In genomic region chr1:84019217-84019616, GRCh38 we compare ENCODE assay signal across 24 cellular contexts. TPM values are rescaled to one million over a fixed set of nuclear protein-coding genes. Genes with fewer than 3 reads are reported as not detected.
"Had no signal": no experiment of that assay in that cellular context is flagged by ENCODE, and none has a peak within 500 bp of the region (broad histone marks: within the 10 kb centered on the region; RNA-seq: fewer than 3 reads in every experiment).

No MANE protein-coding gene starts in this region.

- H3K4me1 ChIP-seq: heart right ventricle, lower lobe of right lung, thyroid gland had no signal

- H3K27ac ChIP-seq: esophagus squamous epithelium, heart right ventricle, lower lobe of right lung, ovary, right atrium auricular region, sigmoid colon, stomach, thyroid gland had no signal

- H3K27me3 Mint-ChIP-seq: effector memory CD8-positive, alpha-beta T cell had no signal

- H3K9me3 ChIP-seq: esophagus squamous epithelium, heart right ventricle, lower lobe of right lung, ovary, right atrium auricular region, sigmoid colon, stomach, thyroid gland had no signal

- H3K36me3 Mint-ChIP-seq: stimulated activated effector memory CD8-positive, alpha-beta T cell treated with anti-CD3 and anti-CD28 coated beads, Interleukin-12 subunit alpha, Interleukin-12 subunit beta, amount 100 ng/mL, for 72 hours had no signal

- H3K4me3 Mint-ChIP-seq: effector memory CD8-positive, alpha-beta T cell; naive thymus-derived CD8-positive, alpha-beta T cell; stimulated activated effector memory CD8-positive, alpha-beta T cell treated with anti-CD3 and anti-CD28 coated beads, Interleukin-12 subunit alpha, Interleukin-12 subunit beta, amount 100 ng/mL, for 72 hours had no signal

- DNase-seq: cortex of kidney; effector memory CD8-positive, alpha-beta T cell; erythroblast; esophagus squamous epithelium; foreskin melanocyte; glutamatergic neuron; heart right ventricle; hippocampal formation; left cardiac atrium; left ventricle myocardium superior; lower lobe of right lung; naive thymus-derived CD8-positive, alpha-beta T cell; occipital lobe; ovary; posterior cingulate gyrus; sigmoid colon; stimulated activated CD4-positive, alpha-beta T cell treated with anti-CD3 and anti-CD28 coated beads, Interleukin-2, amount 100 ng/mL, for 24 hours; stimulated activated CD4-positive, alpha-beta T cell treated with anti-CD3 and anti-CD28 coated beads, Interleukin-4, amount 100 ng/mL, for 24 hours; stimulated activated naive CD4-positive, alpha-beta T cell treated with Interleukin-2 at 50 U/mL for 16 hours; stomach; thyroid gland; trophoblast cell had no signal

- H3K27me3 ChIP-seq: esophagus squamous epithelium, heart right ventricle, ovary, right atrium auricular region, sigmoid colon, stomach, thyroid gland had no signal

- H3K9me3 Mint-ChIP-seq: effector memory CD8-positive, alpha-beta T cell; stimulated activated effector memory CD8-positive, alpha-beta T cell treated with anti-CD3 and anti-CD28 coated beads, Interleukin-12 subunit alpha, Interleukin-12 subunit beta, amount 100 ng/mL, for 72 hours had no signal

- ATAC-seq: effector memory CD8-positive, alpha-beta T cell; heart right ventricle; left cardiac atrium; left ventricle myocardium superior; lower lobe of right lung; naive thymus-derived CD8-positive, alpha-beta T cell; stimulated activated effector memory CD8-positive, alpha-beta T cell treated with anti-CD3 and anti-CD28 coated beads, Interleukin-12 subunit alpha, Interleukin-12 subunit beta, amount 100 ng/mL, for 72 hours had no signal

- H3K36me3 ChIP-seq: esophagus squamous epithelium, heart right ventricle, lower lobe of right lung, ovary, right atrium auricular region, sigmoid colon, stomach, thyroid gland had no signal

- H3K4me1 Mint-ChIP-seq: naive thymus-derived CD8-positive, alpha-beta T cell; stimulated activated effector memory CD8-positive, alpha-beta T cell treated with anti-CD3 and anti-CD28 coated beads, Interleukin-12 subunit alpha, Interleukin-12 subunit beta, amount 100 ng/mL, for 72 hours had no signal

- H3K27ac Mint-ChIP-seq: effector memory CD8-positive, alpha-beta T cell; naive thymus-derived CD8-positive, alpha-beta T cell; stimulated activated effector memory CD8-positive, alpha-beta T cell treated with anti-CD3 and anti-CD28 coated beads, Interleukin-12 subunit alpha, Interleukin-12 subunit beta, amount 100 ng/mL, for 72 hours had no signal

- H3K4me3 ChIP-seq: esophagus squamous epithelium, heart right ventricle, lower lobe of right lung, ovary, right atrium auricular region, sigmoid colon, stomach, thyroid gland had no signal

RNA-seq across cellular contexts. Expression of gene TTLL7, which starts 20.3 kb away (rescaled TPM):
- total RNA-seq: naive thymus-derived CD8-positive, alpha-beta T cell had no signal
